In the genomic region with DNA sequence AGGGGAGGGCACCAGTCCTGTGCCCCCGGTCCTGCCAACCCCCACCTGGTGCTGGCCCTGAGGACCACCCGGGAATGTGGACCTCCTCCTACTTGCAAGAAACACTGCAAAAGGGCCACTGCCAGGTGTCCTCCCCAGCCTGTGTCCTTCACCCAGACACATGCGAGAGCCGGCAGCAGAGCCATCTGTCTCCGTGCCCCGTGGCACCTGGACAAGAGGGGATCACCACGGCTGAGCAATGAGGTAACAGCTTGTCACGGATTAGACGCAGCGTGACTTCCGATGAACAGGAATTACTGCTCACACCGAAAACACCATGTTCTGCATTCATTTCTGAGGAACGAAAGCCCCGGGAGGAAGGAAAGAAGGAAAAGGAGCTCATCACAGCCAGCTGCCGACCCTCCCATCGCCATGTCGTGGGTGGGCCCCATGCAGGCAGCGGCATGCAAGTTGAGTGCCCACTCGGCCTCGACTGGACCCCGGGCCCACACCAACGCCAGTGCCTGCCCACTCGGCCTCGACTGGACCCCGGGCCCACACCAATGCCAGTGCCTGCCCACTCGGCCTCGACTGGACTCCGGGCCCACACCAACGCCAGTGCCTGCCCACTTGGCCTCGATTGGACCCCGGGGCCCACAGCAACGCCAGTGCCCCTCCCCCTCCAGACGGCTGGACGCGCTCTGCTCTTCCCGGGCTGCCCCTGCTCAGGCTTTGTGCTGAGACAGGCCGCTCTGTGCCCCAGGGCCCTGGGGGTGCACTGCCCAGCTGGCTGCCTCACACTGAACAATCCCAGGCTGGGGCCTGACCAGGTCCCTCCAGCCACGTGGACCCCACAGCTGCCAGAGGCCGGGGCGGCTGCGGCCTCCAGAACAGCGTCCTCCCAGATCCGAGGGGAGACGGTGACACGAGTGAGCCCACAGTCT, we compare ENCODE assay signal across 1 cellular context.
TF ChIP-seq lines count a peak whose summit lies in the region.

No MANE protein-coding gene starts in this region.

TF ChIP-seq in HepG2, 621 proteins besides CTCF, POLR2A, EP300 and RAD21:
- TF ChIP-seq NFATC3 (CRISPR knock-in tag; IDR thresholded peaks at IDR 0.05) = no peak
- TF ChIP-seq, protein P1, sequence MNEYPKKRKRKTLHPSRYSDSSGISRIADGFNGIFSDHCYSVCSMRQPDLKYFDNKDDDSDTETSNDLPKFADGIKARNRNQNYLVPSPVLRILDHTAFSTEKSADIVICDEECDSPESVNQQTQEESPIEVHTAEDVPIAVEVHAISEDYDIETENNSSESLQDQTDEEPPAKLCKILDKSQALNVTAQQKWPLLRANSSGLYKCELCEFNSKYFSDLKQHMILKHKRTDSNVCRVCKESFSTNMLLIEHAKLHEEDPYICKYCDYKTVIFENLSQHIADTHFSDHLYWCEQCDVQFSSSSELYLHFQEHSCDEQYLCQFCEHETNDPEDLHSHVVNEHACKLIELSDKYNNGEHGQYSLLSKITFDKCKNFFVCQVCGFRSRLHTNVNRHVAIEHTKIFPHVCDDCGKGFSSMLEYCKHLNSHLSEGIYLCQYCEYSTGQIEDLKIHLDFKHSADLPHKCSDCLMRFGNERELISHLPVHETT (CRISPR knock-in tag; conservative IDR thresholded peaks at IDR 0.05) = no peak
- peak; percentile 40; the same call in 1 of the 2 replicates for TF ChIP-seq RBFOX2 (IDR thresholded peaks at IDR 0.05; ENCODE audit: low read depth, low read length)
- TF ChIP-seq MIER2 (CRISPR knock-in tag; IDR thresholded peaks at IDR 0.05) = no peak
- TF ChIP-seq TCF7 (IDR thresholded peaks at IDR 0.05; ENCODE audit: low read depth) = no peak
